In genomic region chr20:46078954-46079353, GRCh38 we compare ENCODE assay signal across 1 cellular context.
TF ChIP-seq lines count a peak whose summit lies in the region.

No MANE protein-coding gene starts in this region.

TF ChIP-seq in HepG2, 621 proteins besides CTCF, POLR2A, EP300 and RAD21:
- TF ChIP-seq FOSL1 (CRISPR knock-in tag; IDR thresholded peaks at IDR 0.05; ENCODE audit: borderline replicate concordance) (no peak), NFATC3 (CRISPR knock-in tag; IDR thresholded peaks at IDR 0.05) (no peak), ZNF883 (CRISPR knock-in tag; IDR thresholded peaks at IDR 0.05; ENCODE audit: not compliant biosample characterization) (no peak), CREM (IDR thresholded peaks at IDR 0.05) (no peak), CREM (CRISPR knock-in tag; IDR thresholded peaks at IDR 0.05) (no peak), RNF219 (CRISPR knock-in tag; IDR thresholded peaks at IDR 0.05) (no peak), ZNF562 (CRISPR knock-in tag; IDR thresholded peaks at IDR 0.05; ENCODE audit: borderline replicate concordance) (no peak)
